ENCODE assay signal across 10 cellular contexts in genomic region chr4:7066493-7066892, GRCh38. TPM values are rescaled to one million over a fixed set of nuclear protein-coding genes. Genes with fewer than 3 reads are reported as not detected.
A peak's percentile ranks its signal among the peaks of the same experiment; 100 is the strongest.
DNase-seq lines count a peak whose midpoint lies in the region; ATAC-seq and TF ChIP-seq lines count a peak whose summit lies in the region.
"Had no signal": no experiment of that assay in that cellular context is flagged by ENCODE, and none has a peak within 500 bp of the region (broad histone marks: within the 10 kb centered on the region; RNA-seq: fewer than 3 reads in every experiment).

No MANE protein-coding gene starts in this region.

- peak overlapping the region; percentile 95 for H3K4me3 Mint-ChIP-seq in activated T-cell treated with anti-CD3 and anti-CD28 coated beads, Interleukin-2, amount 50 U/mL, for 24 hours
- peak overlapping the region; percentile 91 for H3K4me3 Mint-ChIP-seq in activated CD8-positive, alpha-beta T cell treated with anti-CD3 and anti-CD28 coated beads for 36 hours
- H3K4me3 Mint-ChIP-seq in stimulated activated naive CD8-positive, alpha-beta T cell treated with anti-CD3 and anti-CD28 coated beads, Interleukin-15, amount 100 ng/mL, for 72 hours: peak overlapping the region; percentile 95 to 98

- H3K4me3 ChIP-seq in iPS-18c (ENCODE audit: insufficient read depth, low read depth, low read length): peak overlapping the region; percentile 5; the same call in 1 of the 2 replicates

- no peak for ATAC-seq in activated CD8-positive, alpha-beta T cell treated with anti-CD3 and anti-CD28 coated beads for 36 hours
- ATAC-seq in stimulated activated naive CD8-positive, alpha-beta T cell treated with anti-CD3 and anti-CD28 coated beads, Interleukin-15, amount 100 ng/mL, for 72 hours: no peak
- ATAC-seq in HG03571 (IDR thresholded peaks at IDR 0.05; ENCODE audit: unreplicated experiment): no peak
- ATAC-seq in left lobe of liver: no peak

- CTCF ChIA-PET in activated CD8-positive, alpha-beta T cell treated with anti-CD3 and anti-CD28 coated beads for 36 hours (lab: Charles Lee): interaction anchor here (1.1 to 4.9 kb wide), 8 partner anchors 8 to 92 kb away, joined by 3 to 92 read pairs (median 5); partner anchors contain the start of gene TADA2B

- TF ChIP-seq CTCF in activated CD8-positive, alpha-beta T cell treated with anti-CD3 and anti-CD28 coated beads for 36 hours (IDR thresholded peaks at IDR 0.05): no peak

- DNase-seq in activated T-cell treated with anti-CD3 and anti-CD28 coated beads, Interleukin-2, amount 50 U/mL, for 24 hours: no peak
- DNase-seq in activated T-cell treated with anti-CD3 and anti-CD28 coated beads, Interleukin-2, amount 50 U/mL, for 1 hour: no peak
- no peak for DNase-seq in activated CD8-positive, alpha-beta T cell treated with anti-CD3 and anti-CD28 coated beads for 36 hours
- DNase-seq in stimulated activated naive CD8-positive, alpha-beta T cell treated with anti-CD3 and anti-CD28 coated beads, Interleukin-15, amount 100 ng/mL, for 72 hours: no peak
- DNase-seq in COLO668 (lab: John Stamatoyannopoulos, UW; ENCODE audit: unreplicated experiment): no peak
- no peak for DNase-seq in left lobe of liver (ENCODE audit: low spot score)
- DNase-seq: activated CD4-positive, alpha-beta T cell treated with anti-CD3 and anti-CD28 coated beads, Interleukin-2, amount 50 U/mL, for 1 hour; NCI-H187 treated with DMSO at 0.1 percent for 48 hours had no signal

- peaks cover 51% of the 10 kb centered on the region for H3K4me1 Mint-ChIP-seq in activated T-cell treated with anti-CD3 and anti-CD28 coated beads, Interleukin-2, amount 50 U/mL, for 24 hours (ENCODE audit: low read depth)
- peaks cover 42% of the 10 kb centered on the region for H3K4me1 Mint-ChIP-seq in activated CD8-positive, alpha-beta T cell treated with anti-CD3 and anti-CD28 coated beads for 36 hours (ENCODE audit: low read depth)
- peaks cover 69% of the 10 kb centered on the region for H3K4me1 Mint-ChIP-seq in stimulated activated naive CD8-positive, alpha-beta T cell treated with anti-CD3 and anti-CD28 coated beads, Interleukin-15, amount 100 ng/mL, for 72 hours

- peaks cover 64% of the 10 kb centered on the region for H3K36me3 Mint-ChIP-seq in activated T-cell treated with anti-CD3 and anti-CD28 coated beads, Interleukin-2, amount 50 U/mL, for 24 hours (ENCODE audit: low read depth)
- peaks cover 48% of the 10 kb centered on the region for H3K36me3 Mint-ChIP-seq in activated CD8-positive, alpha-beta T cell treated with anti-CD3 and anti-CD28 coated beads for 36 hours (ENCODE audit: low read depth)

- H3K9me3 Mint-ChIP-seq in activated T-cell treated with anti-CD3 and anti-CD28 coated beads, Interleukin-2, amount 50 U/mL, for 24 hours: no peaks in the 10 kb centered on the region
- H3K9me3 Mint-ChIP-seq in activated CD8-positive, alpha-beta T cell treated with anti-CD3 and anti-CD28 coated beads for 36 hours: no peaks in the 10 kb centered on the region
- no peaks in the 10 kb centered on the region for H3K9me3 Mint-ChIP-seq in stimulated activated naive CD8-positive, alpha-beta T cell treated with anti-CD3 and anti-CD28 coated beads, Interleukin-15, amount 100 ng/mL, for 72 hours

- H3K9me3 ChIP-seq in iPS-18c (ENCODE audit: control insufficient read depth, insufficient read depth, low read length): no peaks in the 10 kb centered on the region

- peak overlapping the region; percentile 96 for H3K27ac Mint-ChIP-seq in activated T-cell treated with anti-CD3 and anti-CD28 coated beads, Interleukin-2, amount 50 U/mL, for 24 hours
- peak overlapping the region; percentile 92 for H3K27ac Mint-ChIP-seq in activated CD8-positive, alpha-beta T cell treated with anti-CD3 and anti-CD28 coated beads for 36 hours
- H3K27ac Mint-ChIP-seq in stimulated activated naive CD8-positive, alpha-beta T cell treated with anti-CD3 and anti-CD28 coated beads, Interleukin-15, amount 100 ng/mL, for 72 hours: peak overlapping the region; percentile 93 to 98

- POLR2A ChIA-PET in activated CD8-positive, alpha-beta T cell treated with anti-CD3 and anti-CD28 coated beads for 36 hours (lab: Charles Lee): interaction anchor here (0.7 to 7.3 kb wide), 11 partner anchors 8 to 350 kb away, joined by 3 to 123 read pairs (median 6); partner anchors contain the start of genes BLOC1S4 and TADA2B

- intact Hi-C loops in activated CD8-positive, alpha-beta T cell treated with anti-CD3 and anti-CD28 coated beads for 36 hours (cut with micrococcal nuclease): loop anchor here (5.0 kb wide), 1 partner anchor 149 kb away; no protein-coding TSS in a partner anchor

- H3K27me3 Mint-ChIP-seq in activated T-cell treated with anti-CD3 and anti-CD28 coated beads, Interleukin-2, amount 50 U/mL, for 24 hours: peaks cover 2% of the 10 kb centered on the region
- H3K27me3 Mint-ChIP-seq in activated CD8-positive, alpha-beta T cell treated with anti-CD3 and anti-CD28 coated beads for 36 hours: peaks cover 1% of the 10 kb centered on the region
- peaks cover 7% of the 10 kb centered on the region for H3K27me3 Mint-ChIP-seq in stimulated activated naive CD8-positive, alpha-beta T cell treated with anti-CD3 and anti-CD28 coated beads, Interleukin-15, amount 100 ng/mL, for 72 hours

RNA-seq across cellular contexts. Expression of gene GRPEL1, which starts 1.4 kb away (rescaled TPM):
- total RNA-seq in activated CD8-positive, alpha-beta T cell treated with anti-CD3 and anti-CD28 coated beads for 36 hours: 10 to 100 TPM; 82.4 to 84.5 TPM
- total RNA-seq in left lobe of liver: 37.3 TPM

RNA-seq across cellular contexts. Expression of gene TADA2B, which starts 23.3 kb away (rescaled TPM):
- total RNA-seq in activated CD8-positive, alpha-beta T cell treated with anti-CD3 and anti-CD28 coated beads for 36 hours: 10 to 100 TPM in 1 of 2 experiments, 1 to 10 TPM in 1; 7.7 to 10.0 TPM
- total RNA-seq in left lobe of liver: 18.6 TPM
